In the genomic region with DNA sequence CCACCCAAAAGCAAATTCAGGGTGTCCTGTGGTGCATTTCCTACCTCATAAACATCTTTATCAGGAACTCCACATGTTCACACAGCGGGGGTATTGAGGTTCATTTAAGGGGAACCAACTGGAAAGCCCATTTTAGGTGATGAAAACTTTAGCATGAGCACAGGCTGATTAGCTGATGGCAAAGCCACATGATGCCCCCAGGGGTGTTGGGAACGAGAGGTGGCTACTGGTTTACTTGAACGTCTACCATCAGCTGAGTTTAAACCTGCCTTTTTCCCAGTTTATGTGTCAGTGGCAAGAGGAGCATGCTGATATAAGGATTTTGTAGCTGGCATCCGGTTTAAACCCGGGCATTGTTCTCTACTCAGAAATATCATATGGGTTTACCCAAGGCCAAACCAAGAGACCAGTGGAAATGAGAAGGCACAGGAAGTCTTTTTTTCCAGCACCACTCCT, we compare ENCODE assay signal across 23 cellular contexts. TPM values are rescaled to one million over a fixed set of nuclear protein-coding genes. Genes with fewer than 3 reads are reported as not detected.
DNase-seq lines count a peak whose midpoint lies in the region; ATAC-seq, FAIRE-seq and TF ChIP-seq lines count a peak whose summit lies in the region.
"Had no signal": no experiment of that assay in that cellular context is flagged by ENCODE, and none has a peak within 500 bp of the region (broad histone marks: within the 10 kb centered on the region; RNA-seq: fewer than 3 reads in every experiment).

No MANE protein-coding gene starts in this region.

- H3K79me2 ChIP-seq in endothelial cell of umbilical vein (ENCODE audit: control insufficient read depth, insufficient read depth, low read length) = no peaks in the 10 kb centered on the region

- H3K9me3 Mint-ChIP-seq in nephron = no peaks in the 10 kb centered on the region
- H3K9me3 Mint-ChIP-seq: CD8-positive, alpha-beta T cell had no signal

- H4K20me1 ChIP-seq in endothelial cell of umbilical vein (replicated peaks; ENCODE audit: control insufficient read depth, extremely low read depth, insufficient read depth, low read length) = no peaks in the 10 kb centered on the region
- H4K20me1 ChIP-seq: BLaER1 had no signal

- H3K36me3 ChIP-seq in endothelial cell of umbilical vein (ENCODE audit: control insufficient read depth in 2 of 2, extremely low read depth in 1 of 2, insufficient read depth in 2 of 2, low read length in 2 of 2) = no peaks in the 10 kb centered on the region
- H3K36me3 ChIP-seq: BLaER1, SJSA1 had no signal

- H3K27ac ChIP-seq in endothelial cell of umbilical vein (ENCODE audit: insufficient read depth, low read depth, low read length) = no peak overlapping the region
- H3K27ac ChIP-seq: 22Rv1, BLaER1, PC-9, SJSA1 had no signal

- no peaks in the 10 kb centered on the region for H3K4me1 ChIP-seq in endothelial cell of umbilical vein (ENCODE audit: control insufficient read depth, extremely low read depth, insufficient read depth, low read length)
- H3K4me1 ChIP-seq: SJSA1 had no signal

- H3K4me3 Mint-ChIP-seq in nephron = no peak overlapping the region
- H3K4me3 Mint-ChIP-seq: CD8-positive, alpha-beta T cell had no signal

- no peak overlapping the region for H3K4me3 ChIP-seq in endothelial cell of umbilical vein (replicated peaks in 1 of 3; ENCODE audit: insufficient read depth in 1 of 3, low read depth in 1 of 3, low read length in 3 of 3)
- H3K4me3 ChIP-seq: BLaER1, PC-9, SJSA1 had no signal

- H3K9me3 ChIP-seq in endothelial cell of umbilical vein (replicated peaks; ENCODE audit: control insufficient read depth, insufficient read depth, low read length) = no peaks in the 10 kb centered on the region
- H3K9me3 ChIP-seq: BLaER1, SJSA1 had no signal

- peak overlapping the region in 2 of 3 experiments; percentile 34 to 79 for H3K27ac Mint-ChIP-seq in nephron
- H3K27ac Mint-ChIP-seq: CD8-positive, alpha-beta T cell had no signal

- DNase-seq in NCI-H146 (lab: John Stamatoyannopoulos, UW) (peak; percentile 25), NCI-H146 treated with DMSO at 0.1 percent for 48 hours (lab: John Stamatoyannopoulos, UW; ENCODE audit: unreplicated experiment) (no peak), OCI-M2 (lab: John Stamatoyannopoulos, UW; ENCODE audit: unreplicated experiment) (peak; percentile 14), endothelial cell of umbilical vein (ENCODE audit: low read depth, low spot score) (peak; percentile 44), NCI-H226 (no peak)
- no peak for DNase-seq in activated CD4-positive, alpha-beta T cell treated with anti-CD3 and anti-CD28 coated beads, Interleukin-2, amount 50 U/mL, for 1 hour
- DNase-seq: CD8-positive, alpha-beta T cell; GF-D8; Kasumi-1; MM.1S; NCI-H1092 treated with DMSO at 0.1 percent for 48 hours; NCI-H187; NCI-H748 treated with DMSO at 0.1 percent for 48 hours; PC-9 had no signal

- peaks cover 56% of the 10 kb centered on the region for H3K4me1 Mint-ChIP-seq in nephron

- H3K9me1 ChIP-seq in endothelial cell of umbilical vein (replicated peaks; ENCODE audit: control insufficient read depth, extremely low read depth, insufficient read depth, low read length) = no peaks in the 10 kb centered on the region

- TF ChIP-seq CTCF in endothelial cell of umbilical vein (IDR thresholded peaks at IDR 0.05; ENCODE audit: extremely low read depth in 1 of 2, insufficient read depth in 1 of 2, low read depth in 1 of 2, low read length in 2 of 2) = no peak
- no peak for TF ChIP-seq CTCF in nephron (IDR thresholded peaks at IDR 0.05; ENCODE audit: unreplicated experiment in 3 of 3)

- no peak overlapping the region for H3K9ac ChIP-seq in endothelial cell of umbilical vein (replicated peaks; ENCODE audit: extremely low read depth, insufficient read depth, low read length)
- H3K9ac ChIP-seq: BLaER1 had no signal

- no TSS peak for BruUV-seq in endothelial cell of umbilical vein (replicated peaks; lab: Mats Ljungman, UMichigan)

- dilution Hi-C loops in endothelial cell of umbilical vein (cut with MboI; ENCODE audit: extremely low pct_ligation_motif_present, low sequenced_read_pairs) = no loop called here

- no peaks in the 10 kb centered on the region for H3K27me3 Mint-ChIP-seq in nephron (ENCODE audit: low read depth)

- CTCF ChIA-PET in endothelial cell of umbilical vein (lab: Charles Lee) = interaction anchor here (1.4 to 1.7 kb wide), 3 partner anchors 13 to 698 kb away, joined by 4 to 6 read pairs (median 5); no protein-coding TSS in a partner anchor

- ATAC-seq in HG03025 (IDR thresholded peaks at IDR 0.05; ENCODE audit: low FRiP score, unreplicated experiment) = no peak
- ATAC-seq: CD8-positive, alpha-beta T cell had no signal

- peaks cover 0 to 10% of the 10 kb centered on the region in 2 experiments for H3K27me3 ChIP-seq in endothelial cell of umbilical vein (ENCODE audit: control insufficient read depth in 2 of 2, insufficient read depth in 2 of 2, low read length in 2 of 2)
- H3K27me3 ChIP-seq: BLaER1, SJSA1 had no signal

- FAIRE-seq in endothelial cell of umbilical vein (lab: Jason Lieb, UNC) = peak; percentile 47
- FAIRE-seq: GM12891, H1 had no signal

- no peak overlapping the region for H3K4me2 ChIP-seq in endothelial cell of umbilical vein (ENCODE audit: insufficient read depth, low read length)
- H3K4me2 ChIP-seq: BLaER1, PC-9 had no signal

- intact Hi-C loops in endothelial cell of umbilical vein (cut with micrococcal nuclease) = no loop called here

- no peaks in the 10 kb centered on the region for H3K36me3 Mint-ChIP-seq in nephron (ENCODE audit: low read depth)
- H3K36me3 Mint-ChIP-seq: CD8-positive, alpha-beta T cell had no signal

- H2AFZ ChIP-seq in endothelial cell of umbilical vein (ENCODE audit: low read depth, low read length) = no peak overlapping the region
- H2AFZ ChIP-seq: PC-9 had no signal

- POLR2A ChIA-PET in endothelial cell of umbilical vein (lab: Charles Lee) = no interaction called here

- TF ChIP-seq POLR2A in endothelial cell of umbilical vein (IDR thresholded peaks at IDR 0.05; ENCODE audit: low read depth, low read length) = no peak

TF ChIP-seq in endothelial cell of umbilical vein, 7 proteins besides CTCF, POLR2A, EP300 and RAD21:
- TF ChIP-seq, protein P1, sequence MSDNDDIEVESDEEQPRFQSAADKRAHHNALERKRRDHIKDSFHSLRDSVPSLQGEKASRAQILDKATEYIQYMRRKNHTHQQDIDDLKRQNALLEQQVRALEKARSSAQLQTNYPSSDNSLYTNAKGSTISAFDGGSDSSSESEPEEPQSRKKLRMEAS (IDR thresholded peaks at IDR 0.05; ENCODE audit: insufficient read depth, insufficient read length) = no peak
- TF ChIP-seq MYC (IDR thresholded peaks at IDR 0.05; ENCODE audit: low read depth, low read length) = no peak
- no peak for TF ChIP-seq GATA2 (IDR thresholded peaks at IDR 0.05; ENCODE audit: insufficient read depth, insufficient read length, low read depth, low read length)
- no peak for TF ChIP-seq FOS (IDR thresholded peaks at IDR 0.05; ENCODE audit: borderline replicate concordance, insufficient read depth, low read length)

RNA-seq across cellular contexts. Expression of a gene that starts 54.5 kb away (rescaled TPM):
- not detected in 2 replicates for total RNA-seq in endothelial cell of umbilical vein
- not detected in 2 replicates for polyA plus RNA-seq in endothelial cell of umbilical vein
- not detected in 2 replicates for polyA plus RNA-seq in endothelial cell of umbilical vein (2011; cell fraction: cytosol; rRNA removed)
- not detected in 2 replicates for polyA plus RNA-seq in endothelial cell of umbilical vein (2011; cell fraction: nucleus; rRNA removed)
- polyA plus RNA-seq in endothelial cell of umbilical vein (2012) = not detected in 2 replicates
- not detected in 2 replicates for polyA minus RNA-seq in endothelial cell of umbilical vein
- polyA minus RNA-seq in endothelial cell of umbilical vein (2011; cell fraction: cytosol; rRNA and poly(A)+ RNA removed) = not detected
- polyA minus RNA-seq in endothelial cell of umbilical vein (2011; cell fraction: nucleus; rRNA and poly(A)+ RNA removed) = not detected in 2 replicates
- total RNA-seq: CD8-positive, alpha-beta T cell; Daoy; H1; NCI-H460; PC-9; SJSA1 had no signal
- polyA plus RNA-seq: H1 had no signal

Comparison
In these comparisons a context has a peak if more than half of its experiments do, and no peak if none do; other contexts are left out.
1. DNase-seq: peak in NCI-H146 (single experiment), OCI-M2 (single experiment) and endothelial cell of umbilical vein (single experiment); none in NCI-H146 treated with DMSO at 0.1 percent for 48 hours (single experiment), NCI-H226 (single experiment) and activated CD4-positive, alpha-beta T cell treated with anti-CD3 and anti-CD28 coated beads, Interleukin-2, amount 50 U/mL, for 1 hour (single experiment).